In genomic region chr9:114169940-114170791, GRCh38 we compare ENCODE assay signal across 2 cellular contexts.
TF ChIP-seq lines count a peak whose summit lies in the region.

No MANE protein-coding gene starts in this region.

TF ChIP-seq in SK-N-SH, 30 proteins besides CTCF, POLR2A, EP300 and RAD21:
- TF ChIP-seq FOSL2 (IDR thresholded peaks at IDR 0.05; ENCODE audit: borderline replicate concordance, low read depth), result no peak
- TF ChIP-seq GATA2 (CRISPR knock-in tag; IDR thresholded peaks at IDR 0.05), result no peak
- TF ChIP-seq MXI1 (IDR thresholded peaks at IDR 0.05; ENCODE audit: low read depth, low read length), result no peak
- no peak for TF ChIP-seq NRF1 (IDR thresholded peaks at IDR 0.05; ENCODE audit: low read depth, low read length)
- TF ChIP-seq TCF12 (IDR thresholded peaks at IDR 0.05), result no peak
- no peak for TF ChIP-seq TEAD4 (IDR thresholded peaks at IDR 0.05; ENCODE audit: borderline replicate concordance, insufficient read depth)
- TF ChIP-seq MEF2A (IDR thresholded peaks at IDR 0.05; ENCODE audit: borderline replicate concordance, low read depth), result no peak
- TF ChIP-seq USF2 (IDR thresholded peaks at IDR 0.05; ENCODE audit: borderline replicate concordance, low read depth, low read length), result no peak
- no peak for TF ChIP-seq RXRA (IDR thresholded peaks at IDR 0.05; ENCODE audit: borderline replicate concordance, low read depth)
- no peak for TF ChIP-seq TAF1 (IDR thresholded peaks at IDR 0.05; ENCODE audit: borderline replicate concordance, low read depth, low read length)
- no peak for TF ChIP-seq MAX (IDR thresholded peaks at IDR 0.05; ENCODE audit: low read depth)
- no peak for TF ChIP-seq PBX3 (IDR thresholded peaks at IDR 0.05)

TF ChIP-seq in SK-N-SH treated with all-trans-retinoic acid at 6 μM for 48 hours, 23 proteins besides CTCF, POLR2A, EP300 and RAD21:
- TF ChIP-seq ARNTL (CRISPR knock-in tag; IDR thresholded peaks at IDR 0.05; ENCODE audit: borderline replicate concordance, low read depth), result no peak
- no peak for TF ChIP-seq OSR1 (CRISPR knock-in tag; IDR thresholded peaks at IDR 0.05)
- TF ChIP-seq TOX (CRISPR knock-in tag; IDR thresholded peaks at IDR 0.05; ENCODE audit: borderline replicate concordance), result no peak
- TF ChIP-seq ZC3H10 (CRISPR knock-in tag; IDR thresholded peaks at IDR 0.05), result no peak
- no peak for TF ChIP-seq ZFP30 (CRISPR knock-in tag; IDR thresholded peaks at IDR 0.05)
- TF ChIP-seq SNAI2 (CRISPR knock-in tag; IDR thresholded peaks at IDR 0.05), result no peak
- TF ChIP-seq CSDC2 (CRISPR knock-in tag; IDR thresholded peaks at IDR 0.05), result no peak
- TF ChIP-seq PATZ1 (CRISPR knock-in tag; IDR thresholded peaks at IDR 0.05; ENCODE audit: borderline replicate concordance), result no peak
- TF ChIP-seq ZFP3 (CRISPR knock-in tag; IDR thresholded peaks at IDR 0.05), result no peak
- no peak for TF ChIP-seq BACH2 (CRISPR knock-in tag; IDR thresholded peaks at IDR 0.05; ENCODE audit: borderline replicate concordance)
- TF ChIP-seq ESRRG (CRISPR knock-in tag; IDR thresholded peaks at IDR 0.05), result no peak
- no peak for TF ChIP-seq POU6F1 (CRISPR knock-in tag; IDR thresholded peaks at IDR 0.05; ENCODE audit: borderline replicate concordance, low read depth)
- TF ChIP-seq ZNF565 (CRISPR knock-in tag; conservative IDR thresholded peaks at IDR 0.05; ENCODE audit: low read depth), result no peak
- no peak for TF ChIP-seq ISL1 (CRISPR knock-in tag; IDR thresholded peaks at IDR 0.05)
- TF ChIP-seq RARB (CRISPR knock-in tag; IDR thresholded peaks at IDR 0.05), result no peak
- no peak for TF ChIP-seq PPARA (CRISPR knock-in tag; IDR thresholded peaks at IDR 0.05; ENCODE audit: borderline replicate concordance)
- no peak for TF ChIP-seq ZNF70 (CRISPR knock-in tag; IDR thresholded peaks at IDR 0.05)
- TF ChIP-seq GLIS3 (CRISPR knock-in tag; IDR thresholded peaks at IDR 0.05), result no peak
- no peak for TF ChIP-seq ZNF8 (CRISPR knock-in tag; IDR thresholded peaks at IDR 0.05)
- TF ChIP-seq TCF4 (CRISPR knock-in tag; IDR thresholded peaks at IDR 0.05; ENCODE audit: borderline replicate concordance), result no peak
